21 cellular contexts compared by ENCODE assay signal in the genomic region with DNA sequence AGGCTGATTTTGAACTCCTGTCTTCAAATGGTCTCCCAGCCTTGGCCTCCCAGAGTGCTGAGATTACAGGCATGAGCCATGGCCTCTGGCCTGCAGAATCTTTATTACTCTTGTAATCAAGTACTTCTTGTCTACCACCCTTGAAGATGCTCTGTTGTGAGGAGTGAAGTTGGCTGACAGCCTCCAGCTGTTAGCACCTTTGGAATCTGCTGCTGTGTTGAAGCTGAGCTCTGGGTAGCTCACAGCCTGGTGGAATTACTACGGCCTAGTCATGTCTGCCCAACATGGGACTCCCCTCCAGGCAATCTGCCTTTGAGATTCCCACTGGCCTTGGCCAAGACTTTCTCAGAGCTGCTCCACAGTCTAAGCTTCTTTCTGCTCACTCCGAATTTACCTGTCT. TPM values are rescaled to one million over a fixed set of nuclear protein-coding genes. Genes with fewer than 3 reads are reported as not detected.
DNase-seq lines count a peak whose midpoint lies in the region; ATAC-seq and TF ChIP-seq lines count a peak whose summit lies in the region.
"Had no signal": no experiment of that assay in that cellular context is flagged by ENCODE, and none has a peak within 500 bp of the region (broad histone marks: within the 10 kb centered on the region; RNA-seq: fewer than 3 reads in every experiment).

No MANE protein-coding gene starts in this region.

- no peaks in the 10 kb centered on the region for H3K27me3 ChIP-seq in Loucy (ENCODE audit: insufficient read depth, low read length, poor library complexity, severe bottlenecking)
- H3K27me3 ChIP-seq: BLaER1 had no signal

- peaks cover 83% of the 10 kb centered on the region for H3K4me1 ChIP-seq in Loucy (ENCODE audit: insufficient read depth, low read length, poor library complexity, severe bottlenecking)

- peak overlapping the region; percentile 79 for H3K27ac Mint-ChIP-seq in T-helper 2 cell treated with Interferon-gamma antibody and Interleukin-4, amounts not matched to agents 5 μg/mL and 100 μg/mL, for 36 hours
- H3K27ac Mint-ChIP-seq in Calu3 (ENCODE audit: unreplicated experiment) (peak overlapping the region; percentile 3), immature natural killer cell (peak overlapping the region in 5 of 6 donors; percentile 17 to 72 (median 63))
- H3K27ac Mint-ChIP-seq: CD8-positive, alpha-beta T cell; IgD-negative memory B cell had no signal

- no TSS peak for BruUV-seq in Calu3 (replicated peaks; lab: Mats Ljungman, UMichigan)

- intact Hi-C loops in Calu3 (cut with micrococcal nuclease; ENCODE audit: unreplicated experiment) (no loop called here), head of caudate nucleus (cut with DNase I) (no loop called here)

- peaks cover 26% of the 10 kb centered on the region; the same call in 1 of the 2 replicates for H3K79me2 ChIP-seq in Loucy (ENCODE audit: insufficient read depth, low read length)

- H3K4me1 Mint-ChIP-seq in T-helper 2 cell treated with Interferon-gamma antibody and Interleukin-4, amounts not matched to agents 5 μg/mL and 100 μg/mL, for 36 hours (ENCODE audit: low read depth): peaks cover 79% of the 10 kb centered on the region
- H3K4me1 Mint-ChIP-seq in Calu3 (ENCODE audit: low read depth, unreplicated experiment) (peaks cover 76% of the 10 kb centered on the region), immature natural killer cell (peaks cover 67 to 89% of the 10 kb centered on the region in 2 donors)

- peak overlapping the region; percentile 47 for H3K4me2 ChIP-seq in Loucy (ENCODE audit: low read depth, low read length, poor library complexity, severe bottlenecking)
- H3K4me2 ChIP-seq: BLaER1 had no signal

- no peaks in the 10 kb centered on the region for H3K9me3 ChIP-seq in Loucy (ENCODE audit: insufficient read depth, low read depth, low read length)
- H3K9me3 ChIP-seq: BLaER1 had no signal

- peaks cover 20% of the 10 kb centered on the region for H3K36me3 Mint-ChIP-seq in T-helper 2 cell treated with Interferon-gamma antibody and Interleukin-4, amounts not matched to agents 5 μg/mL and 100 μg/mL, for 36 hours (ENCODE audit: low read depth)
- H3K36me3 Mint-ChIP-seq in Calu3 (ENCODE audit: insufficient read depth, unreplicated experiment): no peaks in the 10 kb centered on the region
- no peaks in the 10 kb centered on the region for H3K36me3 Mint-ChIP-seq in immature natural killer cell
- H3K36me3 Mint-ChIP-seq: CD8-positive, alpha-beta T cell; IgD-negative memory B cell had no signal

- no peaks in the 10 kb centered on the region for H3K36me3 ChIP-seq in Loucy (ENCODE audit: insufficient read depth, low read length)
- H3K36me3 ChIP-seq: BLaER1 had no signal

- H3K9me2 ChIP-seq in Loucy (replicated peaks; ENCODE audit: low read depth, low read length): no peaks in the 10 kb centered on the region

- no peak for DNase-seq in T-helper 2 cell treated with Interferon-gamma antibody and Interleukin-4, amounts not matched to agents 5 μg/mL and 100 μg/mL, for 36 hours (ENCODE audit: low spot score)
- no peak for DNase-seq in T-helper 2 cell
- DNase-seq in Calu3: no peak
- no peak for DNase-seq in immature natural killer cell
- no peak for DNase-seq in activated T-cell treated with anti-CD3 and anti-CD28 coated beads for 4 hours
- DNase-seq in head of caudate nucleus: no peak
- DNase-seq: 8988T; CD8-positive, alpha-beta T cell; DMS79 treated with DMSO at 0.1 percent for 48 hours; GDM1; H7; Kasumi-1; NCI-H1105 treated with DMSO at 0.1 percent for 48 hours; NCI-H1694 treated with DMSO at 0.1 percent for 48 hours; NCI-H2107; NCI-H2227 treated with DMSO at 0.1 percent for 48 hours; NCI-H524 had no signal

- H3K9me3 Mint-ChIP-seq in T-helper 2 cell treated with Interferon-gamma antibody and Interleukin-4, amounts not matched to agents 5 μg/mL and 100 μg/mL, for 36 hours: no peaks in the 10 kb centered on the region
- H3K9me3 Mint-ChIP-seq in Calu3 (ENCODE audit: low read depth, unreplicated experiment) (no peaks in the 10 kb centered on the region), immature natural killer cell (no peaks in the 10 kb centered on the region)
- H3K9me3 Mint-ChIP-seq: CD8-positive, alpha-beta T cell had no signal

- H4K20me1 ChIP-seq in Loucy (ENCODE audit: insufficient read depth, low read length, poor library complexity, severe bottlenecking): no peaks in the 10 kb centered on the region
- H4K20me1 ChIP-seq: BLaER1 had no signal

- no peak overlapping the region for H2AFZ ChIP-seq in Loucy (ENCODE audit: low read length)

- no peak overlapping the region for H3K4me3 ChIP-seq in Loucy (ENCODE audit: low read length, poor library complexity, severe bottlenecking)
- H3K4me3 ChIP-seq: BLaER1 had no signal

- peak overlapping the region; percentile 78 for H3K4me3 Mint-ChIP-seq in T-helper 2 cell treated with Interferon-gamma antibody and Interleukin-4, amounts not matched to agents 5 μg/mL and 100 μg/mL, for 36 hours
- H3K4me3 Mint-ChIP-seq in Calu3 (ENCODE audit: low read depth, unreplicated experiment) (no peak overlapping the region), immature natural killer cell (no peak overlapping the region)
- H3K4me3 Mint-ChIP-seq: CD8-positive, alpha-beta T cell; IgD-negative memory B cell had no signal

- peaks cover 13% of the 10 kb centered on the region for H3F3A ChIP-seq in Loucy (ENCODE audit: low read depth)

- H3K9ac ChIP-seq in Loucy (ENCODE audit: low read depth, low read length, poor library complexity, severe bottlenecking): no peak overlapping the region
- H3K9ac ChIP-seq: BLaER1 had no signal

- TF ChIP-seq CTCF in Calu3 (IDR thresholded peaks at IDR 0.05; ENCODE audit: unreplicated experiment): no peak
- TF ChIP-seq CTCF in Loucy (conservative IDR thresholded peaks at IDR 0.05; ENCODE audit: low read length): no peak

- H3K27me3 Mint-ChIP-seq in T-helper 2 cell treated with Interferon-gamma antibody and Interleukin-4, amounts not matched to agents 5 μg/mL and 100 μg/mL, for 36 hours (ENCODE audit: low read depth): no peaks in the 10 kb centered on the region
- H3K27me3 Mint-ChIP-seq in Calu3 (ENCODE audit: unreplicated experiment): no peaks in the 10 kb centered on the region
- no peaks in the 10 kb centered on the region for H3K27me3 Mint-ChIP-seq in immature natural killer cell (ENCODE audit: low read depth in 3 of 3)
- H3K27me3 Mint-ChIP-seq: IgD-negative memory B cell had no signal

- CTCF ChIA-PET in Calu3 (lab: Charles Lee): interaction anchor here (0.5 kb wide), 1 partner anchor 241 kb away, joined by 3 read pairs; no protein-coding TSS in a partner anchor

- no peak for ATAC-seq in activated CD4-positive, CD25-positive, alpha-beta regulatory T cell treated with anti-CD3 and anti-CD28 coated beads, Interleukin-2, amount 50 U/mL, for 24 hours
- ATAC-seq: CD8-positive, alpha-beta T cell had no signal

RNA-seq across cellular contexts. Expression of a gene that starts 5.8 kb away (rescaled TPM):
- total RNA-seq in Calu3 (2022): 336 and 363 TPM in 2 replicates
- polyA plus RNA-seq in immature natural killer cell: 100 to 1,000 TPM; 256 to 395 (median 277) TPM

Comparison
In these comparisons a context has a peak if more than half of its experiments do, and no peak if none do; other contexts are left out.
1. H3K27ac Mint-ChIP-seq: peak in every context shown above with its lines; median percentile 79 in T-helper 2 cell treated with Interferon-gamma antibody and Interleukin-4, amounts not matched to agents 5 μg/mL and 100 μg/mL, for 36 hours; 63 in immature natural killer cell; 3 in Calu3.